5 cellular contexts compared by ENCODE assay signal in the genomic region with DNA sequence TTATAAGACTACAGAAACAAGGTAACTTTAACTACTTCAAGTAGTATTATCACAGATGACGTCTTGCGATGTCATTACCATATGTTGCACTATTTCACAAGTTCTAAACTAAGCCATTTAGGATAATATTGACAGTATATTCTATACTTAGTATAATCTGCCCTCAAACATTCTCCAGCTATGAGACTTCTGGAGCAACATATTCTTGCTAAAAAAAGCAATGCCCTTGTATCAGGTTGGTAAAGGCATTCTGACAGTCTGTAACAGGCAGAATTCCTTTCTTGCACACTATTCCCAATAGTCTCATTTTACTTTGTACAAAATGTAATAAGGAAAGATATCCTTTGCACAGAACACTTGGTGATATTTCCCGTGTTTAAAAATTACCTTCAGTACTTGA.
"Had no signal": no experiment of that assay in that cellular context is flagged by ENCODE, and none has a peak within 500 bp of the region (broad histone marks: within the 10 kb centered on the region; RNA-seq: fewer than 3 reads in every experiment).

No MANE protein-coding gene starts in this region.

- ATAC-seq: GM23338, K562 had no signal

- H3K4me3 ChIP-seq: GM23338, K562 had no signal

- DNase-seq: H9, HCEC 1CT, IMR-90 had no signal

- H3K4me2 ChIP-seq: GM23338 had no signal

- H2AFZ ChIP-seq: GM23338 had no signal
